In genomic region chr7:33336820-33337219, GRCh38 we compare ENCODE assay signal across 22 cellular contexts.
"Had no signal": no experiment of that assay in that cellular context is flagged by ENCODE, and none has a peak within 500 bp of the region (broad histone marks: within the 10 kb centered on the region; RNA-seq: fewer than 3 reads in every experiment).

No MANE protein-coding gene starts in this region.

- H3K36me3 ChIP-seq: neural progenitor cell, ovary had no signal

- H3K4me3 ChIP-seq: esophagus muscularis mucosa, gastroesophageal sphincter, lung, neural progenitor cell, ovary, smooth muscle cell had no signal

- H3K27me3 Mint-ChIP-seq: dendritic cell treated with granulocyte-macrophage colony-stimulating factor and Interleukin-4, amounts not matched to agents 40 ng/mL and 50 ng/mL, for 4 days; effector memory CD8-positive, alpha-beta T cell; natural killer cell treated with Interleukin-12 subunit alpha and Interleukin-12 subunit beta and Interleukin-15 and Interleukin-18, amount 100 ng/mL, for 72 hours; type B pancreatic cell had no signal

- DNase-seq: effector memory CD8-positive, alpha-beta T cell; foreskin fibroblast; glutamatergic neuron; immature natural killer cell; left cardiac atrium; left ventricle myocardium superior; mesenchymal stem cell; midbrain; nucleus accumbens; ovary; right cardiac atrium; stimulated activated CD4-positive, alpha-beta T cell treated with anti-CD3 and anti-CD28 coated beads, Interleukin-2, amount 100 ng/mL, for 48 hours; stimulated activated naive CD4-positive, alpha-beta T cell treated with Interleukin-2 at 50 U/mL for 16 hours had no signal

- H3K27ac ChIP-seq: epithelial cell of prostate, esophagus muscularis mucosa, gastroesophageal sphincter, neural progenitor cell, ovary had no signal

- H3K27ac Mint-ChIP-seq: dendritic cell treated with granulocyte-macrophage colony-stimulating factor and Interleukin-4, amounts not matched to agents 40 ng/mL and 50 ng/mL, for 4 days; effector memory CD8-positive, alpha-beta T cell; immature natural killer cell; natural killer cell treated with Interleukin-12 subunit alpha and Interleukin-12 subunit beta and Interleukin-15 and Interleukin-18, amount 100 ng/mL, for 72 hours; neural progenitor cell; type B pancreatic cell had no signal

- ATAC-seq: effector memory CD8-positive, alpha-beta T cell; gastroesophageal sphincter; left cardiac atrium; left ventricle myocardium superior; natural killer cell treated with Interleukin-12 subunit alpha and Interleukin-12 subunit beta and Interleukin-15 and Interleukin-18, amount 100 ng/mL, for 72 hours; right cardiac atrium had no signal

- H3K36me3 Mint-ChIP-seq: natural killer cell treated with Interleukin-12 subunit alpha and Interleukin-12 subunit beta and Interleukin-15 and Interleukin-18, amount 100 ng/mL, for 72 hours; neural progenitor cell; type B pancreatic cell had no signal

- H3K4me3 Mint-ChIP-seq: dendritic cell treated with granulocyte-macrophage colony-stimulating factor and Interleukin-4, amounts not matched to agents 40 ng/mL and 50 ng/mL, for 4 days; effector memory CD8-positive, alpha-beta T cell; immature natural killer cell; natural killer cell treated with Interleukin-12 subunit alpha and Interleukin-12 subunit beta and Interleukin-15 and Interleukin-18, amount 100 ng/mL, for 72 hours; neural progenitor cell; type B pancreatic cell had no signal

- H3K4me1 Mint-ChIP-seq: immature natural killer cell, neural progenitor cell had no signal

- H3K27me3 ChIP-seq: esophagus muscularis mucosa, gastroesophageal sphincter, neural progenitor cell, ovary had no signal

- H3K4me1 ChIP-seq: esophagus muscularis mucosa, gastroesophageal sphincter, neural progenitor cell had no signal

- H3K9me3 Mint-ChIP-seq: dendritic cell treated with granulocyte-macrophage colony-stimulating factor and Interleukin-4, amounts not matched to agents 40 ng/mL and 50 ng/mL, for 4 days; effector memory CD8-positive, alpha-beta T cell; immature natural killer cell; natural killer cell treated with Interleukin-12 subunit alpha and Interleukin-12 subunit beta and Interleukin-15 and Interleukin-18, amount 100 ng/mL, for 72 hours; neural progenitor cell; type B pancreatic cell had no signal

- H3K9me3 ChIP-seq: esophagus muscularis mucosa, gastroesophageal sphincter, ovary had no signal
